10 cellular contexts compared by ENCODE assay signal in the genomic region with DNA sequence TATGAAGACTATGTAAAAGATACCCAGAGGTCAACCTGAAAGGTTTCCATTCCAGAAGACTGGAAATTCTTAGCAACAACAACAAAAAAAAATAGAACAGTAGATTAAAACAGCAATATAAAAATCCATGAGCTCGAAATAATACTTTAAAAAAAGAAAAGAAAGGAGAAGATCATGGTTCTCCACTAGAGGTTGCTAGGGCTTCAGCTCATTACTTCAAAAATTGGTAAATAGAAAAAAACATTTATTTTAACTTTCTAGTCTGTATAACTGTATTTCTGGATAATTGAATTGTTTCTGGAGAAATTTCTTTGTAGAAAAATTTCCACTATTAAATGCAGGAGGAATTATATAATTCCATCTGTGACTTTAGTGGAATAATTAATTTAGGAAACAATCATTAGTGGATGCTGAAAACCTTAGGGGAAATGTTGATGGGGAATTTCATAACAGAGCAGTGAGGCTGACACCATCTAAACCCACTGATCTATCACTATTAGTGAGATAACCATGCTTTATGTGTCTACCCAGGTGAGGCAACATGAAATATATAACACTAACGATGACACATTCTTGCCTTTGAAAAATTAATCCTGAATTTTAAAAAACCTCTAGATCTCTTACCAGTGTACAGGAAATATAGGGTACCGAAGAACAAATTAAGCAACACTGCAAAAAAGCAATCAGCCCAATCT.
A peak's percentile ranks its signal among the peaks of the same experiment; 100 is the strongest.
DNase-seq lines count a peak whose midpoint lies in the region; ATAC-seq, FAIRE-seq and TF ChIP-seq lines count a peak whose summit lies in the region.
"Had no signal": no experiment of that assay in that cellular context is flagged by ENCODE, and none has a peak within 500 bp of the region (broad histone marks: within the 10 kb centered on the region; RNA-seq: fewer than 3 reads in every experiment).

No MANE protein-coding gene starts in this region.

- no peaks in the 10 kb centered on the region for H3K27me3 ChIP-seq in Panc1 (ENCODE audit: control insufficient read depth, insufficient read depth, low read length)
- no peaks in the 10 kb centered on the region for H3K27me3 ChIP-seq in esophagus muscularis mucosa
- H3K27me3 ChIP-seq in small intestine (ENCODE audit: control insufficient read depth in 2 of 2, insufficient read depth in 2 of 2, low read length in 2 of 2): no peaks in the 10 kb centered on the region

- CTCF ChIA-PET in Panc1 (lab: Charles Lee): no interaction called here

- no peak for ATAC-seq in Panc1
- ATAC-seq: A549 had no signal

- DNase-seq in NOMO-1 (lab: John Stamatoyannopoulos, UW; ENCODE audit: unreplicated experiment in 2 of 2) (peak; percentile 29 to 49), NOMO-1 treated with dmso at 0.1 percent for 144 hours (lab: John Stamatoyannopoulos, UW; ENCODE audit: unreplicated experiment) (no peak), Panc1 (ENCODE audit: low read depth, low spot score) (no peak), esophagus muscularis mucosa (ENCODE audit: extremely low spot score) (no peak), small intestine (no peak), NCI-H510A (lab: John Stamatoyannopoulos, UW) (no peak)
- DNase-seq in activated CD4-positive, CD25-positive, alpha-beta regulatory T cell treated with anti-CD3 and anti-CD28 coated beads, Interleukin-2, amount 50 U/mL, for 72 hours: no peak
- DNase-seq in activated CD4-positive, alpha-beta T cell treated with anti-CD3 and anti-CD28 coated beads, Interleukin-2, amount 50 U/mL, for 1 hour: no peak
- DNase-seq: NCI-H1092 treated with DMSO at 0.1 percent for 48 hours had no signal

- TF ChIP-seq CTCF in Panc1 (IDR thresholded peaks at IDR 0.05): peak; percentile 16; the same call in 1 of the 2 replicates
- peak; percentile 30 to 52 (median 30) for TF ChIP-seq CTCF in esophagus muscularis mucosa (IDR thresholded peaks at IDR 0.05)

- BruUV-seq in Panc1 (replicated peaks; lab: Mats Ljungman, UMichigan): no TSS peak

- intact Hi-C loops in Panc1 (cut with micrococcal nuclease; ENCODE audit: unreplicated experiment): no loop called here
- intact Hi-C loops in esophagus muscularis mucosa (cut with DNase I): loop anchor here (10.0 kb wide), 1 partner anchor 281 kb away; no protein-coding TSS in a partner anchor

- 74% methylated on average over 3 of the region's 3 CpGs for WGBS in esophagus muscularis mucosa
- WGBS in small intestine, 3 donors: 67 to 78% (median 74%) methylated on average over 3 of the region's 3 CpGs

- no peaks in the 10 kb centered on the region for H3K9me3 ChIP-seq in Panc1 (ENCODE audit: control insufficient read depth, insufficient read depth, low read depth, low read length)
- peaks cover 0 to 19% (median 15%) of the 10 kb centered on the region in 4 donors for H3K9me3 ChIP-seq in esophagus muscularis mucosa
- no peaks in the 10 kb centered on the region for H3K9me3 ChIP-seq in small intestine (ENCODE audit: control insufficient read depth, low read depth)

- no peak for TF ChIP-seq POLR2A in esophagus muscularis mucosa (IDR thresholded peaks at IDR 0.05; ENCODE audit: low read depth)

- FAIRE-seq in small intestine (lab: Jason Lieb, UNC): peak; percentile 51
- FAIRE-seq: A549 had no signal

- no peaks in the 10 kb centered on the region for H3K4me1 ChIP-seq in Panc1 (ENCODE audit: control insufficient read depth, insufficient read depth, low read length)
- no peaks in the 10 kb centered on the region for H3K4me1 ChIP-seq in esophagus muscularis mucosa
- H3K4me1 ChIP-seq in small intestine (ENCODE audit: control insufficient read depth in 2 of 2, insufficient read depth in 1 of 2, low read depth in 1 of 2, low read length in 1 of 2): no peaks in the 10 kb centered on the region
- H3K4me1 ChIP-seq: A549 had no signal

- H3K4me3 ChIP-seq in Panc1 (ENCODE audit: low read depth in 2 of 2, low read length in 2 of 2) (no peak overlapping the region), esophagus muscularis mucosa (no peak overlapping the region), small intestine (ENCODE audit: low read depth in 1 of 2, low read length in 2 of 2) (no peak overlapping the region)
- H3K4me3 ChIP-seq: A549 had no signal

- TF ChIP-seq EP300 in esophagus muscularis mucosa (IDR thresholded peaks at IDR 0.05): no peak

- POLR2A ChIA-PET in Panc1 (lab: Charles Lee): interaction anchor here (0.7 kb wide), 1 partner anchor 40 kb away, joined by 5 read pairs; no protein-coding TSS in a partner anchor

- in situ Hi-C loops in Panc1 (cut with HindIII; ENCODE audit: low pct_unique_long_range_greater_than_20kb, low sequenced_read_pairs): no loop called here

- H3K27ac ChIP-seq in Panc1 (ENCODE audit: low read length): no peak overlapping the region
- H3K27ac ChIP-seq in esophagus muscularis mucosa (replicated peaks in 1 of 4): no peak overlapping the region
- no peak overlapping the region for H3K27ac ChIP-seq in small intestine (ENCODE audit: low read depth in 1 of 2, low read length in 1 of 2)
- H3K27ac ChIP-seq: A549 had no signal

- H3K36me3 ChIP-seq in Panc1 (ENCODE audit: control insufficient read depth, insufficient read depth, low read length) (no peaks in the 10 kb centered on the region), esophagus muscularis mucosa (no peaks in the 10 kb centered on the region), small intestine (ENCODE audit: control insufficient read depth in 2 of 2, insufficient read depth in 2 of 2, low read length in 2 of 2) (no peaks in the 10 kb centered on the region)

Comparison
In these comparisons a context has a peak if more than half of its experiments do, and no peak if none do; other contexts are left out.
1. DNase-seq: peak in NOMO-1 (2 of 2); none in NOMO-1 treated with dmso at 0.1 percent for 144 hours (single experiment), Panc1 (single experiment), esophagus muscularis mucosa (single experiment), small intestine (single experiment), activated CD4-positive, CD25-positive, alpha-beta regulatory T cell treated with anti-CD3 and anti-CD28 coated beads, Interleukin-2, amount 50 U/mL, for 72 hours (single experiment), NCI-H510A (single experiment) and activated CD4-positive, alpha-beta T cell treated with anti-CD3 and anti-CD28 coated beads, Interleukin-2, amount 50 U/mL, for 1 hour (single experiment).